24 cellular contexts compared by ENCODE assay signal in the genomic region with DNA sequence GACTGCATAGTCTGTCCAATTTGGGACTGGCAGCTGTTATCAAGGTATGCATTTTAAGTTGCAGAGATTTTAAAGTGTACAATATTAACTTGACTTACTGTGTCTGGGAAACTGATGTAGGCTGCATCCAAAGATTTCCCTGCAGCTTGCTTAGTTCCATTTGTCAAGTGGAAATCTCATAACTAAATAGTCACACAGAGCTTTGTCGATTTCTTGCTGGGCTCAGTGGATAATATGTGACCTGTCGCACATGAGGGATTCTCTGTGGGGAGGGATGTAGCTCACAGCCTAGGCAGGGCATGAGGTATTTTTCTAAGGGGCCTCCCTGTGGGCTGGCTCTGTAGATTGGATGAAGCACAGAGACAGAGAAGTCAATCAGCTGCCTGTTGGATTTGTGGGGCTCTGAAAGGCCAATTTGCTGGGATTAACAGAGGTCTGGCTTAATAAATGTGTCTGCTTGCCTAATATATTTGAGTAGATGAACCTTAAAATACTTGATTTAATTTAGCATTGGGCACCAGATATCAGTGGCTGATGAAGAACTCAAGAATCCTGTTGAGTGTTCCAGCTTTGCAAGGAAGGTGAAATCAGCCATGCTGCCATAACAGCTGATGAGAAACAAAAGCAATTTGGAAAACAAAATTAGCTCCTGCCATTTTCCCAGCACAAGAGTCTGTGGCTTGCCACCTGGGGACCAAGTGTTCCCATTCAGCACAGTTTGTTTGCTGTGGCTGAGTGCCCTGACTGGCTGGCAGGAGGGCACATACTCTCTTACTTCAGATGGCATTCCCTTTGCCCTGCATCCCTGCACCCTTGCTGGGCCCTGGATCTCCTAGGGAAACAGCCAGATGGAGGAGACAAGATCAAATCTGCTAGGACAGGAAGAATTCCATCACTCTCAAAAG.
DNase-seq lines count a peak whose midpoint lies in the region; TF ChIP-seq lines count a peak whose summit lies in the region.
"Had no signal": no experiment of that assay in that cellular context is flagged by ENCODE, and none has a peak within 500 bp of the region (broad histone marks: within the 10 kb centered on the region; RNA-seq: fewer than 3 reads in every experiment).

No MANE protein-coding gene starts in this region.

- no peak overlapping the region for H2AFZ ChIP-seq in PC-9
- H2AFZ ChIP-seq: GM23338 had no signal

- H3K4me2 ChIP-seq in PC-9, result no peak overlapping the region
- H3K4me2 ChIP-seq: GM23338 had no signal

- WGBS in prostate gland, result 96% methylated on average over 2 of the region's 2 CpGs

- no peaks in the 10 kb centered on the region for H3K27me3 ChIP-seq in prostate gland (replicated peaks; ENCODE audit: insufficient read depth)
- no peaks in the 10 kb centered on the region for H3K27me3 ChIP-seq in PC-9 (ENCODE audit: insufficient read depth, low read depth)
- H3K27me3 ChIP-seq: brain microvascular endothelial cell, transverse colon had no signal

- H4K20me1 ChIP-seq in PC-9 (ENCODE audit: insufficient read depth), result no peaks in the 10 kb centered on the region

- H3K9me3 ChIP-seq in prostate gland (no peaks in the 10 kb centered on the region), PC-9 (ENCODE audit: insufficient read depth, low read depth) (no peaks in the 10 kb centered on the region)
- H3K9me3 ChIP-seq: transverse colon had no signal

- no peak overlapping the region for H3K27ac ChIP-seq in prostate gland
- no peak overlapping the region for H3K27ac ChIP-seq in PC-9
- H3K27ac ChIP-seq: 22Rv1, brain microvascular endothelial cell, skin epidermis, transverse colon had no signal

- no TSS peak for BruUV-seq in PC-9 (replicated peaks; lab: Mats Ljungman, UMichigan)

- TF ChIP-seq CTCF in prostate gland (IDR thresholded peaks at IDR 0.05), result no peak
- no peak for TF ChIP-seq CTCF in PC-9 (conservative IDR thresholded peaks at IDR 0.05)

- no peaks in the 10 kb centered on the region for H3K4me1 ChIP-seq in prostate gland (replicated peaks)
- H3K4me1 ChIP-seq in PC-9 (replicated peaks; ENCODE audit: insufficient read depth), result no peaks in the 10 kb centered on the region
- H3K4me1 ChIP-seq: transverse colon had no signal

- H3K4me3 ChIP-seq in prostate gland (no peak overlapping the region), PC-9 (no peak overlapping the region)
- H3K4me3 ChIP-seq: GM23338, lung, skin epidermis, transverse colon had no signal

- CTCF ChIA-PET in PC-9 (lab: Charles Lee), result no interaction called here

- no peak for TF ChIP-seq POLR2A in prostate gland (IDR thresholded peaks at IDR 0.05)

- no peaks in the 10 kb centered on the region for H3K9me2 ChIP-seq in PC-9 (ENCODE audit: insufficient read depth)

- DNase-seq in NCI-H146 treated with DMSO at 0.1 percent for 48 hours (lab: John Stamatoyannopoulos, UW; ENCODE audit: unreplicated experiment) (peak; percentile 0), NCI-H146 (lab: John Stamatoyannopoulos, UW) (no peak), NCI-H69 (lab: John Stamatoyannopoulos, UW) (peak; percentile 83), kidney glomerular epithelial cell (lab: John Stamatoyannopoulos, UW) (peak; percentile 1), prostate gland (ENCODE audit: low spot score) (peak; percentile 25), PC-9 (no peak), UCSD-AML1 (lab: John Stamatoyannopoulos, UW; ENCODE audit: unreplicated experiment) (no peak)
- DNase-seq in NK-92 treated with Interleukin-12 subunit alpha and Interleukin-12 subunit beta, amount 100 ng/mL, for 24 hours (lab: John Stamatoyannopoulos, UW), result no peak
- DNase-seq: activated CD4-positive, CD25-positive, alpha-beta regulatory T cell treated with anti-CD3 and anti-CD28 coated beads, Interleukin-2, amount 50 U/mL, for 72 hours; activated gamma-delta T cell; activated naive CD8-positive, alpha-beta T cell treated with anti-CD3 and anti-CD28 coated beads, Interleukin-2, amount 50 U/mL, for 24 hours; brain microvascular endothelial cell; CD8-positive, alpha-beta T cell; effector CD8-positive, alpha-beta T cell; NCI-H1694; NCI-H2171; NCI-H526 treated with DMSO at 0.1 percent for 48 hours; SIG-M5; T-cell; transverse colon had no signal

- POLR2A ChIA-PET in PC-9 (lab: Charles Lee; ENCODE audit: unreplicated experiment), result no interaction called here

- intact Hi-C loops in prostate gland (cut with DNase I), result no loop called here
- intact Hi-C loops in PC-9 (cut with micrococcal nuclease; ENCODE audit: unreplicated experiment), result no loop called here

- H3K36me3 ChIP-seq in prostate gland (no peaks in the 10 kb centered on the region), PC-9 (ENCODE audit: low read depth) (no peaks in the 10 kb centered on the region)
- H3K36me3 ChIP-seq: brain microvascular endothelial cell, transverse colon had no signal

- no peaks in the 10 kb centered on the region for H3K79me2 ChIP-seq in PC-9 (ENCODE audit: low read depth)

- no peaks in the 10 kb centered on the region for H3F3A ChIP-seq in PC-9 (ENCODE audit: insufficient read depth, low read depth)

Comparison
In these comparisons a context has a peak if more than half of its experiments do, and no peak if none do; other contexts are left out.
1. DNase-seq: peak in NCI-H146 treated with DMSO at 0.1 percent for 48 hours (single experiment), NCI-H69 (single experiment), kidney glomerular epithelial cell (single experiment) and prostate gland (single experiment); none in NCI-H146 (single experiment), PC-9 (0 of 2), NK-92 treated with Interleukin-12 subunit alpha and Interleukin-12 subunit beta, amount 100 ng/mL, for 24 hours (single experiment) and UCSD-AML1 (single experiment).